Comparison of ENCODE assay signal across 8 cellular contexts in genomic region chr2:162261032-162261945, GRCh38. TPM values are rescaled to one million over a fixed set of nuclear protein-coding genes. Genes with fewer than 3 reads are reported as not detected.
DNase-seq lines count a peak whose midpoint lies in the region; ATAC-seq and TF ChIP-seq lines count a peak whose summit lies in the region.

No MANE protein-coding gene starts in this region.

- peak overlapping the region; percentile 83 for H3K27ac ChIP-seq in left lung

- peaks cover 11% of the 10 kb centered on the region for H3K4me1 Mint-ChIP-seq in activated T-cell treated with anti-CD3 and anti-CD28 coated beads, Interleukin-2, amount 50 U/mL, for 72 hours (ENCODE audit: low read depth)

- ATAC-seq in GM19043 (IDR thresholded peaks at IDR 0.05; ENCODE audit: low read depth, unreplicated experiment), result peak; percentile 67
- peak; percentile 41 for ATAC-seq in HG03558 (IDR thresholded peaks at IDR 0.05; ENCODE audit: extremely low read depth, unreplicated experiment)
- peak; percentile 92 for ATAC-seq in left lung
- no peak for ATAC-seq in activated T-cell treated with anti-CD3 and anti-CD28 coated beads, Interleukin-2, amount 50 U/mL, for 72 hours (replicated peaks in 1 of 2)

- H3K4me3 Mint-ChIP-seq in activated T-cell treated with anti-CD3 and anti-CD28 coated beads, Interleukin-2, amount 50 U/mL, for 72 hours, result no peak overlapping the region

- TF ChIP-seq CTCF in AG09309 (IDR thresholded peaks at IDR 0.05; ENCODE audit: control insufficient read depth, insufficient read depth, low read depth, low read length, missing control alignments), result no peak
- no peak for TF ChIP-seq CTCF in left lung (IDR thresholded peaks at IDR 0.05)

- H3K36me3 Mint-ChIP-seq in activated T-cell treated with anti-CD3 and anti-CD28 coated beads, Interleukin-2, amount 50 U/mL, for 72 hours (ENCODE audit: insufficient read depth in 2 of 2), result peaks cover 0 to 2% of the 10 kb centered on the region in 2 donors

- H3K27me3 ChIP-seq in left lung, result no peaks in the 10 kb centered on the region

- H3K4me3 ChIP-seq in AG09309 (ENCODE audit: control insufficient read depth, low read depth, low read length) (no peak overlapping the region; the same call in none of the 2 replicates), left lung (no peak overlapping the region)

- H3K9me3 Mint-ChIP-seq in activated T-cell treated with anti-CD3 and anti-CD28 coated beads, Interleukin-2, amount 50 U/mL, for 72 hours, result no peaks in the 10 kb centered on the region

- H3K36me3 ChIP-seq in left lung, result peaks cover 0 to 11% of the 10 kb centered on the region in 2 donors

- DNase-seq in AG09309 (ENCODE audit: low read depth), result peak; percentile 35
- DNase-seq in amniotic stem cell (lab: John Stamatoyannopoulos, UW), result peak; percentile 42
- DNase-seq in left lung, result peak; percentile 54 to 75
- no peak for DNase-seq in HUDEP-2 (lab: John Stamatoyannopoulos, UW; ENCODE audit: unreplicated experiment in 76 of 76)
- no peak for DNase-seq in SHP77 (lab: John Stamatoyannopoulos, UW)
- DNase-seq in activated T-cell treated with anti-CD3 and anti-CD28 coated beads, Interleukin-2, amount 50 U/mL, for 72 hours, result no peak

- H3K27me3 Mint-ChIP-seq in activated T-cell treated with anti-CD3 and anti-CD28 coated beads, Interleukin-2, amount 50 U/mL, for 72 hours (ENCODE audit: low read depth), result no peaks in the 10 kb centered on the region

- intact Hi-C loops in left lung (cut with DNase I), result no loop called here

- H3K27ac Mint-ChIP-seq in activated T-cell treated with anti-CD3 and anti-CD28 coated beads, Interleukin-2, amount 50 U/mL, for 72 hours, result no peak overlapping the region

- H3K9me3 ChIP-seq in left lung, result no peaks in the 10 kb centered on the region

- H3K4me1 ChIP-seq in left lung, result peaks cover 14 to 47% of the 10 kb centered on the region in 2 donors

RNA-seq across cellular contexts. Expression of gene FAP, which starts 18.0 kb away (rescaled TPM):
- total RNA-seq in left lung, result 10 to 100 TPM; 15.0 to 25.3 TPM
- total RNA-seq in activated T-cell treated with anti-CD3 and anti-CD28 coated beads, Interleukin-2, amount 50 U/mL, for 72 hours, result not detected

RNA-seq across cellular contexts. Expression of gene IFIH1, which starts 57.2 kb away (rescaled TPM):
- total RNA-seq in left lung, result 10 to 100 TPM; 26.8 to 33.5 TPM
- total RNA-seq in activated T-cell treated with anti-CD3 and anti-CD28 coated beads, Interleukin-2, amount 50 U/mL, for 72 hours, result 10 to 100 TPM; 37.8 to 62.7 TPM

Comparison
In these comparisons a context has a peak if more than half of its experiments do, and no peak if none do; other contexts are left out.
1. DNase-seq: peak in AG09309 (single experiment), amniotic stem cell (single experiment) and left lung (2 of 2); none in HUDEP-2 (0 of 76), SHP77 (0 of 2) and activated T-cell treated with anti-CD3 and anti-CD28 coated beads, Interleukin-2, amount 50 U/mL, for 72 hours (0 of 2).
2. ATAC-seq: peak in GM19043 (single experiment), HG03558 (single experiment) and left lung (single experiment); none in activated T-cell treated with anti-CD3 and anti-CD28 coated beads, Interleukin-2, amount 50 U/mL, for 72 hours (0 of 2).
3. RNA of gene FAP, which starts 18.0 kb away (total RNA-seq): 15.0 to 25.3 TPM in left lung; not detected in activated T-cell treated with anti-CD3 and anti-CD28 coated beads, Interleukin-2, amount 50 U/mL, for 72 hours; every median in the first group is over 10 times any median in the second.